8 cellular contexts compared by ENCODE assay signal in the genomic region with DNA sequence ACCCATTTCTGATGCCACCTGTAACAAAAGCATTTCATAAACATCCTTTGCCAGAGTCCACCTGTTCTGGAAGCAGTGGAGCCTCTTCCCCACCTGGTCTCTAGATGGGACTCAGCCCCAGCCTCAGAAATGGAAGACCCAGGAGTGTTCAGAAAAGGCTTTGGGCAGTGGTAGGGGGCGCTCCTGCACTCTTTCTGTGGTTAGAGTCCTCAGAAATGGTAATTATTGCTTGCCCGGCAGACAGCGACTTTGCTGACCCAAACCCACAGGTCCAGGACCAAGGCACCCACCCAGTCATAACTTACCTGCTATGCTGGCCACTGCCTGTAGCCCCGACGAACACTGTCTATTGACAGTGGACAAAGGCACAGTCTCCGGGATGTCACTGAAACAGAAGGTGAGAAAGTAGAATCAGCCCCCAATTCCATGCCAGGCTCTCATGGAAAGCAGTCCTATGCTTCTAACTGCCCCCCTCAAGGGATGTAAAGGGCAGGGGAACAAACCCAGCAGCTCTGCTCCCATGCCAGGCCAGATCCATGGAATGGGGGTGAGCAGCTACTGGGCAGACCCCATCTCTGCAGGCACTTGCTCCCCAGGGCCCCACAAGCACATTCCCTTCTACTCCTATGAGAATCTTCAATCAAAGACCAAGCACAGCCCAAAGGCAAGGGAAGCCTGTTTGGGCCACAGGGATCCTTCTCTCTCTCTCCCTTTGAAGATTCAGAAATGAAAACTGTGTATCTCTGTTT. TPM values are rescaled to one million over a fixed set of nuclear protein-coding genes. Genes with fewer than 3 reads are reported as not detected.
DNase-seq lines count a peak whose midpoint lies in the region; ATAC-seq, FAIRE-seq and TF ChIP-seq lines count a peak whose summit lies in the region.

No MANE protein-coding gene starts in this region.

- no peaks in the 10 kb centered on the region for H3K79me1 ChIP-seq in H9 (ENCODE audit: insufficient read depth, low read depth, low read length, poor library complexity, severe bottlenecking)

- H2BK12ac ChIP-seq in H9 (ENCODE audit: insufficient read length, low read depth, low read length) = no peak overlapping the region

- H3K4me3 ChIP-seq in BE2C (ENCODE audit: low read depth, low read length) = no peak overlapping the region

- H3K27me3 ChIP-seq in BE2C (no peaks in the 10 kb centered on the region), H9 (ENCODE audit: insufficient read depth, low read length) (no peaks in the 10 kb centered on the region)

- H2BK15ac ChIP-seq in H9 (ENCODE audit: low read depth, low read length) = no peak overlapping the region

- TF ChIP-seq CTCF in BE2C (IDR thresholded peaks at IDR 0.05; ENCODE audit: low read depth, low read length) (peak; percentile 52), H9 (conservative IDR thresholded peaks at IDR 0.05) (peak; percentile 82), WTC11 (IDR thresholded peaks at IDR 0.05) (peak; percentile 62)

- H3K14ac ChIP-seq in H9 (ENCODE audit: insufficient read depth, low read length) = no peak overlapping the region

- CTCF ChIA-PET in WTC11 (lab: Charles Lee) = interaction anchor here (0.8 to 1.1 kb wide), 2 partner anchors 15 to 30 kb away, joined by 3 read pairs; no protein-coding TSS in a partner anchor

- WGBS in H9 (ENCODE audit: extremely low coverage, insufficient read length, low lambda C conversion rate) = no CpG with 5 or more reads among the region's 6 CpGs

- H4K91ac ChIP-seq in H9 (ENCODE audit: insufficient read length, low read depth, low read length) = no peak overlapping the region

- no peak overlapping the region for H2BK20ac ChIP-seq in H9 (ENCODE audit: low read depth, low read length, poor library complexity, severe bottlenecking)

- H3K4me3 Mint-ChIP-seq in H9 = no peak overlapping the region; a peak in 1 of 5 replicates
- no peak overlapping the region for H3K4me3 Mint-ChIP-seq in WTC11

- H3K23ac ChIP-seq in H9 (ENCODE audit: insufficient read length, low read depth, low read length) = no peak overlapping the region

- H3K4me2 ChIP-seq in H9 (ENCODE audit: insufficient read depth, insufficient read length, low read length) = no peak overlapping the region

- H3K27ac Mint-ChIP-seq in H9 (no peak overlapping the region; a peak in 1 of 7 replicates), WTC11 (no peak overlapping the region)

- no peaks in the 10 kb centered on the region for H3K36me3 ChIP-seq in BE2C

- ATAC-seq in WTC11 (peak; percentile 90), GM21825 (IDR thresholded peaks at IDR 0.05; ENCODE audit: unreplicated experiment) (no peak)

- POLR2A ChIA-PET in WTC11 (lab: Charles Lee) = no interaction called here

- no peak overlapping the region for H2AK5ac ChIP-seq in H9 (ENCODE audit: insufficient read length, low read length)

- H3K27me3 Mint-ChIP-seq in H9 (ENCODE audit: low read depth) (no peaks in the 10 kb centered on the region), WTC11 (ENCODE audit: low read depth) (no peaks in the 10 kb centered on the region)

- H3K9ac ChIP-seq in H9 (ENCODE audit: extremely low read depth, insufficient read length, low read length) = no peak overlapping the region

- peaks cover 45 to 70% (median 45%) of the 10 kb centered on the region in 3 experiments for H3K36me3 Mint-ChIP-seq in H9 (ENCODE audit: insufficient read depth in 1 of 3, low read depth in 3 of 3)
- H3K36me3 Mint-ChIP-seq in WTC11 = peaks cover 43% of the 10 kb centered on the region

- no peaks in the 10 kb centered on the region for H3K4me1 ChIP-seq in BE2C
- H3K4me1 ChIP-seq in H9 (ENCODE audit: insufficient read depth, low read length) = no peaks in the 10 kb centered on the region

- no peak overlapping the region for H3K18ac ChIP-seq in H9 (ENCODE audit: insufficient read length, low read depth, low read length)

- H2BK5ac ChIP-seq in H9 (ENCODE audit: insufficient read length, low read length) = no peak overlapping the region

- H3K9me3 Mint-ChIP-seq in H9 (no peaks in the 10 kb centered on the region; a peak in 1 of 5 replicates), WTC11 (no peaks in the 10 kb centered on the region)

- no peaks in the 10 kb centered on the region for H4K20me1 ChIP-seq in H9 (ENCODE audit: control insufficient read depth, insufficient read depth, insufficient read length)

- H3K27ac ChIP-seq in H9 (ENCODE audit: insufficient read length, low read depth, low read length) = no peak overlapping the region

- no peak overlapping the region for H2BK120ac ChIP-seq in H9 (ENCODE audit: low read depth, low read length, poor library complexity, severe bottlenecking)

- no peak overlapping the region for H3K56ac ChIP-seq in H9 (ENCODE audit: insufficient read length, low read depth, low read length)

- H4K8ac ChIP-seq in H9 (replicated peaks; ENCODE audit: insufficient read length, low read depth, low read length) = no peak overlapping the region

- H3K9me3 ChIP-seq in BE2C (no peaks in the 10 kb centered on the region), H9 (ENCODE audit: control insufficient read depth, low read depth, low read length) (no peaks in the 10 kb centered on the region)

- DNase-seq in BE2C (peak; percentile 47), H9 (peak; percentile 73), WTC11 (ENCODE audit: low spot score) (peak; percentile 83), iPS-NIHi7 (ENCODE audit: extremely low spot score) (peak; percentile 76), urothelium cell line (ENCODE audit: low spot score) (no peak), HTR-8/SVneo (ENCODE audit: insufficient read length, low spot score) (no peak), NCI-H128 (lab: John Stamatoyannopoulos, UW; ENCODE audit: unreplicated experiment) (no peak)

- no peak overlapping the region for H3K4ac ChIP-seq in H9 (ENCODE audit: low read depth, low read length)

- no peak for FAIRE-seq in urothelium cell line (lab: Jason Lieb, UNC)
- no peak for FAIRE-seq in HTR-8/SVneo (lab: Jason Lieb, UNC)

- no peaks in the 10 kb centered on the region for H3K23me2 ChIP-seq in H9 (ENCODE audit: insufficient read length, low read depth, low read length, poor library complexity, severe bottlenecking)

- H3T11ph ChIP-seq in H9 (ENCODE audit: low read length) = no peak overlapping the region

- H3K79me2 ChIP-seq in H9 (ENCODE audit: insufficient read depth, low read length) = no peaks in the 10 kb centered on the region

- no peak overlapping the region for H2AFZ ChIP-seq in H9 (ENCODE audit: low read length)

- H3K4me1 Mint-ChIP-seq in H9 = peaks cover 18% of the 10 kb centered on the region in 2 experiments
- H3K4me1 Mint-ChIP-seq in WTC11 = peaks cover 16% of the 10 kb centered on the region

- H4K5ac ChIP-seq in H9 (ENCODE audit: insufficient read length, low read depth, low read length) = no peak overlapping the region

TF ChIP-seq in WTC11, 78 proteins besides CTCF, POLR2A, EP300 and RAD21:
- TF ChIP-seq RORB (CRISPR knock-in tag; IDR thresholded peaks at IDR 0.05) (no peak), ATF2 (CRISPR knock-in tag; IDR thresholded peaks at IDR 0.05; ENCODE audit: borderline replicate concordance, low read depth) (no peak)

RNA-seq across cellular contexts. Expression of gene ACAA1, which starts 5.1 kb away (rescaled TPM):
- 40.7 TPM for polyA plus RNA-seq in BE2C (2012; ENCODE audit: insufficient read depth, insufficient read length, low read depth)
- total RNA-seq in H9 (2021) (41.9 and 44.3 TPM in 2 replicates), WTC11 (2021) (34.4 to 46.5 TPM (median 39.0 TPM) in 3 replicates)

RNA-seq across cellular contexts. Expression of gene MYD88, which starts 6.7 kb away (rescaled TPM):
- 9.3 TPM for polyA plus RNA-seq in BE2C (2012; ENCODE audit: insufficient read depth, insufficient read length, low read depth)
- total RNA-seq in H9 (2021) (33.4 and 34.2 TPM in 2 replicates), WTC11 (2021) (18.1 to 19.2 TPM (median 19.2 TPM) in 3 replicates)

RNA-seq across cellular contexts. Expression of gene OXSR1, which starts 33.5 kb away (rescaled TPM):
- 11.0 TPM for polyA plus RNA-seq in BE2C (2012; ENCODE audit: insufficient read depth, insufficient read length, low read depth)
- total RNA-seq in H9 (2021) (53.8 and 54.1 TPM in 2 replicates), WTC11 (2021) (49.4 to 52.4 TPM (median 50.6 TPM) in 3 replicates)

Comparison
In these comparisons a context has a peak if more than half of its experiments do, and no peak if none do; other contexts are left out.
1. DNase-seq: peak in BE2C (single experiment), H9 (single experiment), WTC11 (single experiment) and iPS-NIHi7 (single experiment); none in urothelium cell line (single experiment), HTR-8/SVneo (single experiment) and NCI-H128 (single experiment).
2. Peak in every context shown above with its lines, with median percentiles within 50 percentile points of each other: CTCF ChIP-seq.